1 cellular context compared by ENCODE assay signal in genomic region chr3:106365061-106365691, GRCh38.
TF ChIP-seq lines count a peak whose summit lies in the region.

No MANE protein-coding gene starts in this region.

TF ChIP-seq in K562, 482 proteins besides CTCF, POLR2A, EP300 and RAD21:
- TF ChIP-seq GMEB1 (CRISPR knock-in tag; IDR thresholded peaks at IDR 0.05) (no peak), ZNF512 (tag; IDR thresholded peaks at IDR 0.05) (peak; percentile 78), RBM22 (IDR thresholded peaks at IDR 0.05; ENCODE audit: low read depth, low read length, poor library complexity, severe bottlenecking) (no peak)
